Comparison of ENCODE assay signal across 28 cellular contexts in genomic region chr2:218127929-218128455, GRCh38. TPM values are rescaled to one million over a fixed set of nuclear protein-coding genes. Genes with fewer than 3 reads are reported as not detected.
"Had no signal": no experiment of that assay in that cellular context is flagged by ENCODE, and none has a peak within 500 bp of the region (broad histone marks: within the 10 kb centered on the region; RNA-seq: fewer than 3 reads in every experiment).

No MANE protein-coding gene starts in this region.

- H3K4me3 ChIP-seq: cardiac muscle cell, SK-N-MC had no signal

- H3K27ac Mint-ChIP-seq: activated CD8-positive, alpha-beta T cell treated with anti-CD3 and anti-CD28 coated beads for 36 hours; activated naive CD4-positive, alpha-beta T cell treated with anti-CD3 and anti-CD28 coated beads, Interleukin-2, amount 10 ng/mL, durations not matched to agents 7 days and 5 days; activated naive CD8-positive, alpha-beta T cell treated with anti-CD3 and anti-CD28 coated beads for 36 hours; activated T-cell treated with anti-CD3 and anti-CD28 coated beads, Interleukin-2, amount 50 U/mL, for 72 hours; activated T-helper 2 cell treated with anti-CD3 and anti-CD28 coated beads, Interferon-gamma antibody, Interleukin-2, Interleukin-4, amounts not matched to agents 10 μg/mL and 5 μg/mL and 100 μg/mL, durations not matched to agents 14 hours and 24 hours and 36 hours had no signal

- DNase-seq: activated CD4-positive, alpha-beta T cell treated with anti-CD3 and anti-CD28 coated beads for 4 hours; activated CD8-positive, alpha-beta memory T cell treated with anti-CD3 and anti-CD28 coated beads, Interleukin-2, amount 50 U/mL, for 4 hours; activated CD8-positive, alpha-beta T cell treated with anti-CD3 and anti-CD28 coated beads for 36 hours; activated gamma-delta T cell treated with Interleukin-2 at 50 U/mL for 16 hours; activated naive CD4-positive, alpha-beta T cell treated with anti-CD3 and anti-CD28 coated beads, Interleukin-2, amount 10 ng/mL, durations not matched to agents 7 days and 5 days; activated naive CD8-positive, alpha-beta T cell treated with anti-CD3 and anti-CD28 coated beads for 36 hours; activated T-cell treated with anti-CD3 and anti-CD28 coated beads, Interleukin-2, amount 50 U/mL, for 72 hours; brain microvascular endothelial cell; Kasumi-1; KBM-7; NCI-H1105 treated with DMSO at 0.1 percent for 48 hours; NCI-H1436 treated with DMSO at 0.1 percent for 48 hours; NCI-H187; NCI-H2107; NCI-H2171 treated with DMSO at 0.1 percent for 48 hours; NCI-H345; NCI-H510A; NCI-H526 treated with DMSO at 0.1 percent for 48 hours; NK-92 treated with Interleukin-12 subunit alpha and Interleukin-12 subunit beta, amount 100 ng/mL, for 24 hours; OCI-M1; RPMI8226; T-helper 1 cell; WERI-Rb-1 had no signal

- H3K4me3 Mint-ChIP-seq: activated CD8-positive, alpha-beta T cell treated with anti-CD3 and anti-CD28 coated beads for 36 hours; activated naive CD4-positive, alpha-beta T cell treated with anti-CD3 and anti-CD28 coated beads, Interleukin-2, amount 10 ng/mL, durations not matched to agents 7 days and 5 days; activated naive CD8-positive, alpha-beta T cell treated with anti-CD3 and anti-CD28 coated beads for 36 hours; activated T-cell treated with anti-CD3 and anti-CD28 coated beads, Interleukin-2, amount 50 U/mL, for 72 hours had no signal

- H3K9me3 Mint-ChIP-seq: activated CD8-positive, alpha-beta T cell treated with anti-CD3 and anti-CD28 coated beads for 36 hours; activated naive CD4-positive, alpha-beta T cell treated with anti-CD3 and anti-CD28 coated beads, Interleukin-2, amount 10 ng/mL, durations not matched to agents 7 days and 5 days; activated naive CD8-positive, alpha-beta T cell treated with anti-CD3 and anti-CD28 coated beads for 36 hours; activated T-cell treated with anti-CD3 and anti-CD28 coated beads, Interleukin-2, amount 50 U/mL, for 72 hours; activated T-helper 2 cell treated with anti-CD3 and anti-CD28 coated beads, Interferon-gamma antibody, Interleukin-2, Interleukin-4, amounts not matched to agents 10 μg/mL and 5 μg/mL and 100 μg/mL, durations not matched to agents 14 hours and 24 hours and 36 hours had no signal

- H3K36me3 Mint-ChIP-seq: activated naive CD4-positive, alpha-beta T cell treated with anti-CD3 and anti-CD28 coated beads, Interleukin-2, amount 10 ng/mL, durations not matched to agents 7 days and 5 days; activated naive CD8-positive, alpha-beta T cell treated with anti-CD3 and anti-CD28 coated beads for 36 hours had no signal

- H3K27ac ChIP-seq: brain microvascular endothelial cell, cardiac muscle cell, SK-N-MC, WERI-Rb-1 had no signal

- ATAC-seq: activated CD4-positive, CD25-positive, alpha-beta regulatory T cell treated with anti-CD3 and anti-CD28 coated beads, Interleukin-2, amount 50 U/mL, for 24 hours; activated CD8-positive, alpha-beta T cell treated with anti-CD3 and anti-CD28 coated beads for 36 hours; activated T-cell treated with anti-CD3 and anti-CD28 coated beads, Interleukin-2, amount 50 U/mL, for 72 hours; Right ventricle myocardium inferior had no signal

- H3K36me3 ChIP-seq: brain microvascular endothelial cell, cardiac muscle cell, WERI-Rb-1 had no signal

- H3K27me3 ChIP-seq: cardiac muscle cell had no signal

RNA-seq across cellular contexts. Expression of gene CXCR1, which starts 38.8 kb away (rescaled TPM):
- total RNA-seq: activated CD8-positive, alpha-beta T cell treated with anti-CD3 and anti-CD28 coated beads for 36 hours; activated naive CD8-positive, alpha-beta T cell treated with anti-CD3 and anti-CD28 coated beads for 36 hours; activated T-cell treated with anti-CD3 and anti-CD28 coated beads, Interleukin-2, amount 50 U/mL, for 72 hours; activated T-helper 2 cell treated with anti-CD3 and anti-CD28 coated beads, Interferon-gamma antibody, Interleukin-2, Interleukin-4, amounts not matched to agents 10 μg/mL and 5 μg/mL and 100 μg/mL, durations not matched to agents 14 hours and 24 hours and 36 hours; cardiac muscle cell had no signal
- polyA plus RNA-seq: cardiac muscle cell had no signal

RNA-seq across cellular contexts. Expression of gene RUFY4, which starts 58.9 kb away (rescaled TPM):
- total RNA-seq: cardiac muscle cell, Right ventricle myocardium inferior had no signal
- polyA plus RNA-seq: cardiac muscle cell had no signal
